In genomic region chr10:49139866-49140195, GRCh38 we compare ENCODE assay signal across 12 cellular contexts. TPM values are rescaled to one million over a fixed set of nuclear protein-coding genes. Genes with fewer than 3 reads are reported as not detected.
DNase-seq lines count a peak whose midpoint lies in the region; ATAC-seq and TF ChIP-seq lines count a peak whose summit lies in the region.
"Had no signal": no experiment of that assay in that cellular context is flagged by ENCODE, and none has a peak within 500 bp of the region (broad histone marks: within the 10 kb centered on the region; RNA-seq: fewer than 3 reads in every experiment).

No MANE protein-coding gene starts in this region.

- H3K9me3 ChIP-seq in psoas muscle: peaks cover 4% of the 10 kb centered on the region

- H3K4me3 ChIP-seq in epithelial cell of esophagus (ENCODE audit: low read length) (no peak overlapping the region), psoas muscle (no peak overlapping the region)
- H3K4me3 ChIP-seq: PC-9 had no signal

- H3K27me3 ChIP-seq in psoas muscle (ENCODE audit: insufficient read depth in 3 of 3, low read length in 2 of 3): peaks cover 0 to 2% (median 0%) of the 10 kb centered on the region in 3 donors

- ATAC-seq in psoas muscle (peak in 1 of 4 donors; percentile 53), HG02970 (IDR thresholded peaks at IDR 0.05; ENCODE audit: low FRiP score, unreplicated experiment) (no peak)
- ATAC-seq: activated naive CD8-positive, alpha-beta T cell treated with anti-CD3 and anti-CD28 coated beads, Interleukin-2, amount 50 U/mL, for 24 hours; naive thymus-derived CD8-positive, alpha-beta T cell had no signal

- H3K27ac ChIP-seq in psoas muscle: peak overlapping the region; percentile 30
- H3K27ac ChIP-seq: PC-9 had no signal

- 63 to 78% (median 69%) methylated on average over 4 of the region's 4 CpGs for WGBS in psoas muscle, 3 donors

- H3K36me3 ChIP-seq in psoas muscle (ENCODE audit: insufficient read depth in 1 of 2, low read depth in 1 of 2): no peaks in the 10 kb centered on the region

- H3K4me1 ChIP-seq in psoas muscle: peaks cover 7% of the 10 kb centered on the region

- intact Hi-C loops in psoas muscle (cut with DNase I): no loop called here

- no peak for TF ChIP-seq CTCF in epithelial cell of esophagus (IDR thresholded peaks at IDR 0.05; ENCODE audit: insufficient read depth, low read depth, low read length, missing control alignments)
- no peak for TF ChIP-seq CTCF in psoas muscle (IDR thresholded peaks at IDR 0.05)

- DNase-seq in Caki2 (ENCODE audit: low read depth) (peak; percentile 68), LHCN-M2 (ENCODE audit: low read depth) (peak; percentile 95), epithelial cell of esophagus (ENCODE audit: low read depth) (peak; percentile 52), psoas muscle (no peak), GF-D8 (lab: John Stamatoyannopoulos, UW) (no peak), NCI-H345 treated with DMSO at 0.1 percent for 48 hours (lab: John Stamatoyannopoulos, UW; ENCODE audit: unreplicated experiment) (no peak)
- no peak for DNase-seq in stimulated activated CD4-positive, alpha-beta T cell treated with anti-CD3 and anti-CD28 coated beads, Interleukin-12 subunit alpha, Interleukin-12 subunit beta, amount 100 ng/mL, for 4 hours
- DNase-seq: activated naive CD8-positive, alpha-beta T cell treated with anti-CD3 and anti-CD28 coated beads, Interleukin-2, amount 50 U/mL, for 24 hours; glutamatergic neuron; naive thymus-derived CD8-positive, alpha-beta T cell had no signal

- in situ Hi-C loops in Caki2 (cut with HindIII; ENCODE audit: low pct_unique_long_range_greater_than_20kb, low sequenced_read_pairs): no loop called here

RNA-seq across cellular contexts. Expression of gene FAM170B, which starts 6.0 kb away (rescaled TPM):
- not detected in 2 replicates for total RNA-seq in Caki2 (2014; rRNA removed; shearing (Covaris generic); ENCODE audit: low replicate concordance)
- total RNA-seq in LHCN-M2 (2014; rRNA removed) (not detected in 2 replicates), psoas muscle (not detected)
- polyA plus RNA-seq in LHCN-M2 (2012): not detected
- polyA plus RNA-seq in psoas muscle: under 1 TPM in 1 of 3 donors, not detected in 2; 0.01 TPM
- total RNA-seq: naive thymus-derived CD8-positive, alpha-beta T cell; PC-9 had no signal
- polyA plus RNA-seq: naive thymus-derived CD8-positive, alpha-beta T cell had no signal

RNA-seq across cellular contexts. Expression of gene VSTM4, which starts 24.5 kb away (rescaled TPM):
- 1.7 and 2.1 TPM in 2 replicates for total RNA-seq in Caki2 (2014; rRNA removed; shearing (Covaris generic); ENCODE audit: low replicate concordance)
- 0.23 and 0.64 TPM in 2 replicates for total RNA-seq in LHCN-M2 (2014; rRNA removed)
- 1.7 TPM for polyA plus RNA-seq in LHCN-M2 (2012)
- total RNA-seq in psoas muscle: 1 to 10 TPM; 1.8 to 4.4 (median 2.2) TPM
- polyA plus RNA-seq in psoas muscle: 1 to 10 TPM; 1.0 to 1.8 (median 1.1) TPM
- total RNA-seq: naive thymus-derived CD8-positive, alpha-beta T cell; PC-9 had no signal

RNA-seq across cellular contexts. Expression of gene TMEM273, which starts 48.4 kb away (rescaled TPM):
- 2.8 and 8.9 TPM in 2 replicates for total RNA-seq in Caki2 (2014; rRNA removed; shearing (Covaris generic); ENCODE audit: low replicate concordance)
- total RNA-seq in LHCN-M2 (2014; rRNA removed): not detected in 2 replicates
- polyA plus RNA-seq in LHCN-M2 (2012): not detected
- total RNA-seq in psoas muscle: 10 to 100 TPM in 1 of 4 donors, 1 to 10 TPM in 3; 3.5 to 12.0 (median 6.0) TPM
- 1 to 10 TPM; 7.0 to 9.1 (median 7.7) TPM for polyA plus RNA-seq in psoas muscle

Comparison
In these comparisons a context has a peak if more than half of its experiments do, and no peak if none do; other contexts are left out.
1. DNase-seq: peak in Caki2 (single experiment), LHCN-M2 (single experiment) and epithelial cell of esophagus (single experiment); none in psoas muscle (0 of 2), stimulated activated CD4-positive, alpha-beta T cell treated with anti-CD3 and anti-CD28 coated beads, Interleukin-12 subunit alpha, Interleukin-12 subunit beta, amount 100 ng/mL, for 4 hours (single experiment), GF-D8 (single experiment) and NCI-H345 treated with DMSO at 0.1 percent for 48 hours (single experiment).